ENCODE assay signal across 9 cellular contexts in the genomic region with DNA sequence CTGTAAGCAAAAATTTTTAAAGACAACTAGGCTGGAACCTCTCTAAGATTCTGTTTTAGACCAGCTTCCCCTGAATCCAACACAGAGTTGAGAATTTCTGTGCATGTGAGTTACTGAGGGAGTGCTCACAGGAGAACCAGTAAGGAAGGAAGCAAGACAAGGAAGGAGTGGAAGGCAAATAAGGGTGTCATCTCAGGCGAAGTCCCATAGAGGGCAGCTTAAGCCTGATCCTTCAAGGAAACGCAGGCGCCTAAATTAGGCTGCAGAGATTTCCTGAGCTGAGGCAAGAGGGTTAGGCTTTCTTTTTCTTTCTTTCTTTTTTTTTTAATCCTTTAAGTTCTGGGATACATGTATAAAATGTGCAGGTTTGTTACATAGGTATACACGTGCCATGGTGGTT. TPM values are rescaled to one million over a fixed set of nuclear protein-coding genes. Genes with fewer than 3 reads are reported as not detected.
DNase-seq lines count a peak whose midpoint lies in the region; ATAC-seq and TF ChIP-seq lines count a peak whose summit lies in the region.
"Had no signal": no experiment of that assay in that cellular context is flagged by ENCODE, and none has a peak within 500 bp of the region (broad histone marks: within the 10 kb centered on the region; RNA-seq: fewer than 3 reads in every experiment).

No MANE protein-coding gene starts in this region.

- no peak overlapping the region for H3K4me3 Mint-ChIP-seq in HFFc6
- H3K4me3 Mint-ChIP-seq in activated CD8-positive, alpha-beta memory T cell treated with anti-CD3 and anti-CD28 coated beads, Interleukin-2, amount 10 ng/mL, durations not matched to agents 7 days and 5 days, result no peak overlapping the region
- H3K4me3 Mint-ChIP-seq: T-helper 1 cell treated with Interleukin-12 subunit alpha and Interleukin-12 subunit beta and Interleukin-4 antibody, amounts not matched to agents 30 μg/mL and 1 μg/mL, for 36 hours had no signal

- no peak for DNase-seq in AG09309 (ENCODE audit: low read depth)
- DNase-seq in HFFc6, result peak; percentile 3
- peak; percentile 37 for DNase-seq in astrocyte of the hippocampus (ENCODE audit: low read depth, low spot score)
- no peak for DNase-seq in kidney epithelial cell (ENCODE audit: low read depth)
- no peak for DNase-seq in activated CD8-positive, alpha-beta memory T cell treated with anti-CD3 and anti-CD28 coated beads, Interleukin-2, amount 10 ng/mL, durations not matched to agents 7 days and 5 days
- DNase-seq in coronary artery (ENCODE audit: low spot score), result no peak

- H3K4me3 ChIP-seq in AG09309 (ENCODE audit: control insufficient read depth, low read depth, low read length), result no peak overlapping the region
- no peak overlapping the region for H3K4me3 ChIP-seq in kidney epithelial cell (ENCODE audit: low read depth, low read length)
- H3K4me3 ChIP-seq in coronary artery, result no peak overlapping the region

- CTCF ChIA-PET in activated CD8-positive, alpha-beta memory T cell treated with anti-CD3 and anti-CD28 coated beads, Interleukin-2, amount 10 ng/mL, durations not matched to agents 7 days and 5 days (lab: Charles Lee), result interaction anchor here (0.6 kb wide), 1 partner anchor 974 kb away, joined by 4 read pairs; no protein-coding TSS in a partner anchor

- peaks cover under 1% of the 10 kb centered on the region for H3K27me3 ChIP-seq in kidney epithelial cell (ENCODE audit: control insufficient read depth, insufficient read depth, low read length)

- no peaks in the 10 kb centered on the region for H3K4me1 Mint-ChIP-seq in HFFc6 (ENCODE audit: low read depth)
- no peaks in the 10 kb centered on the region for H3K4me1 Mint-ChIP-seq in activated CD8-positive, alpha-beta memory T cell treated with anti-CD3 and anti-CD28 coated beads, Interleukin-2, amount 10 ng/mL, durations not matched to agents 7 days and 5 days

- H3K27me3 Mint-ChIP-seq in HFFc6 (ENCODE audit: insufficient read depth), result no peaks in the 10 kb centered on the region
- no peaks in the 10 kb centered on the region for H3K27me3 Mint-ChIP-seq in activated CD8-positive, alpha-beta memory T cell treated with anti-CD3 and anti-CD28 coated beads, Interleukin-2, amount 10 ng/mL, durations not matched to agents 7 days and 5 days

- H3K9me3 Mint-ChIP-seq in HFFc6, result peaks cover 25% of the 10 kb centered on the region
- H3K9me3 Mint-ChIP-seq in activated CD8-positive, alpha-beta memory T cell treated with anti-CD3 and anti-CD28 coated beads, Interleukin-2, amount 10 ng/mL, durations not matched to agents 7 days and 5 days (ENCODE audit: low read depth), result no peaks in the 10 kb centered on the region
- H3K9me3 Mint-ChIP-seq: T-helper 1 cell treated with Interleukin-12 subunit alpha and Interleukin-12 subunit beta and Interleukin-4 antibody, amounts not matched to agents 30 μg/mL and 1 μg/mL, for 36 hours had no signal

- H3K36me3 ChIP-seq in kidney epithelial cell (ENCODE audit: control insufficient read depth, insufficient read depth, low read length), result no peaks in the 10 kb centered on the region

- ATAC-seq in GM19467 (IDR thresholded peaks at IDR 0.05; ENCODE audit: unreplicated experiment), result no peak
- no peak for ATAC-seq in activated CD8-positive, alpha-beta memory T cell treated with anti-CD3 and anti-CD28 coated beads, Interleukin-2, amount 10 ng/mL, durations not matched to agents 7 days and 5 days
- ATAC-seq in GM18867 (IDR thresholded peaks at IDR 0.05; ENCODE audit: unreplicated experiment), result no peak

- no peaks in the 10 kb centered on the region for H3K36me3 Mint-ChIP-seq in HFFc6 (ENCODE audit: low read depth)
- no peaks in the 10 kb centered on the region for H3K36me3 Mint-ChIP-seq in activated CD8-positive, alpha-beta memory T cell treated with anti-CD3 and anti-CD28 coated beads, Interleukin-2, amount 10 ng/mL, durations not matched to agents 7 days and 5 days

- H3K27ac ChIP-seq in coronary artery, result no peak overlapping the region

- no peak overlapping the region for H3K27ac Mint-ChIP-seq in HFFc6
- H3K27ac Mint-ChIP-seq in activated CD8-positive, alpha-beta memory T cell treated with anti-CD3 and anti-CD28 coated beads, Interleukin-2, amount 10 ng/mL, durations not matched to agents 7 days and 5 days, result no peak overlapping the region
- H3K27ac Mint-ChIP-seq: T-helper 1 cell treated with Interleukin-12 subunit alpha and Interleukin-12 subunit beta and Interleukin-4 antibody, amounts not matched to agents 30 μg/mL and 1 μg/mL, for 36 hours had no signal

- peak; percentile 36 for TF ChIP-seq CTCF in AG09309 (IDR thresholded peaks at IDR 0.05; ENCODE audit: control insufficient read depth, insufficient read depth, low read depth, low read length, missing control alignments)
- TF ChIP-seq CTCF in HFFc6 (IDR thresholded peaks at IDR 0.05), result no peak; the same call in 1 of the 2 replicates
- peak; percentile 33 for TF ChIP-seq CTCF in kidney epithelial cell (IDR thresholded peaks at IDR 0.05; ENCODE audit: insufficient read depth, low read length, poor library complexity, severe bottlenecking)
- TF ChIP-seq CTCF in coronary artery (IDR thresholded peaks at IDR 0.05), result no peak

RNA-seq across cellular contexts. Expression of a gene that starts 36.2 kb away (rescaled TPM):
- total RNA-seq in HFFc6 (2021; fragmentation: NEBNext Ultra II Directional; extraction: Animal tissue kit (Norgen Biotek cat#: 25700)), result under 1 TPM in 2 of 6 experiments, not detected in 4; 0.02 to 0.16 TPM
- total RNA-seq in kidney epithelial cell, result not detected in 2 replicates
- not detected for total RNA-seq in activated CD8-positive, alpha-beta memory T cell treated with anti-CD3 and anti-CD28 coated beads, Interleukin-2, amount 10 ng/mL, durations not matched to agents 7 days and 5 days

Comparison
In these comparisons a context has a peak if more than half of its experiments do, and no peak if none do; other contexts are left out.
1. DNase-seq: peak in HFFc6 (single experiment) and astrocyte of the hippocampus (single experiment); none in AG09309 (single experiment), kidney epithelial cell (single experiment), activated CD8-positive, alpha-beta memory T cell treated with anti-CD3 and anti-CD28 coated beads, Interleukin-2, amount 10 ng/mL, durations not matched to agents 7 days and 5 days (single experiment) and coronary artery (single experiment).
2. CTCF ChIP-seq: peak in AG09309 (single experiment) and kidney epithelial cell (single experiment); none in HFFc6 (single experiment) and coronary artery (single experiment).